In genomic region chr2:43885233-43885632, GRCh38 we compare ENCODE assay signal across 25 cellular contexts. TPM values are rescaled to one million over a fixed set of nuclear protein-coding genes. Genes with fewer than 3 reads are reported as not detected.
"Had no signal": no experiment of that assay in that cellular context is flagged by ENCODE, and none has a peak within 500 bp of the region (broad histone marks: within the 10 kb centered on the region; RNA-seq: fewer than 3 reads in every experiment).

No MANE protein-coding gene starts in this region.

- H3K27me3 ChIP-seq: brain microvascular endothelial cell, dorsolateral prefrontal cortex, left lung, suprapubic skin, transverse colon had no signal

- H3K27me3 Mint-ChIP-seq: activated naive CD8-positive, alpha-beta T cell treated with anti-CD3 and anti-CD28 coated beads, Interleukin-2, amount 10 ng/mL, durations not matched to agents 7 days and 5 days; stimulated activated naive CD8-positive, alpha-beta T cell treated with anti-CD3 and anti-CD28 coated beads, Interleukin-15, Interleukin-2, amounts not matched to agents 100 ng/mL and 50 ng/mL, for 24 hours had no signal

- ATAC-seq: left lung, psoas muscle, right cardiac atrium had no signal

- H3K4me1 ChIP-seq: psoas muscle, transverse colon had no signal

- H3K4me3 Mint-ChIP-seq: activated naive CD8-positive, alpha-beta T cell treated with anti-CD3 and anti-CD28 coated beads, Interleukin-2, amount 10 ng/mL, durations not matched to agents 7 days and 5 days; endodermal cell; mesothelial cell of epicardium; stimulated activated naive CD8-positive, alpha-beta T cell treated with anti-CD3 and anti-CD28 coated beads, Interleukin-15, Interleukin-2, amounts not matched to agents 100 ng/mL and 50 ng/mL, for 24 hours had no signal

- H3K9me3 ChIP-seq: left lung, psoas muscle, suprapubic skin, transverse colon had no signal

- H3K4me3 ChIP-seq: dorsolateral prefrontal cortex, left lung, psoas muscle, skin epidermis, suprapubic skin, transverse colon had no signal

- H3K4me1 Mint-ChIP-seq: activated naive CD8-positive, alpha-beta T cell treated with anti-CD3 and anti-CD28 coated beads, Interleukin-2, amount 10 ng/mL, durations not matched to agents 7 days and 5 days; mesothelial cell of epicardium had no signal

- H3K27ac Mint-ChIP-seq: activated naive CD8-positive, alpha-beta T cell treated with anti-CD3 and anti-CD28 coated beads, Interleukin-2, amount 10 ng/mL, durations not matched to agents 7 days and 5 days; endodermal cell; mesothelial cell of epicardium; stimulated activated naive CD8-positive, alpha-beta T cell treated with anti-CD3 and anti-CD28 coated beads, Interleukin-15, Interleukin-2, amounts not matched to agents 100 ng/mL and 50 ng/mL, for 24 hours had no signal

- H3K27ac ChIP-seq: brain microvascular endothelial cell, dorsolateral prefrontal cortex, epithelial cell of prostate, left lung, psoas muscle, skin epidermis, suprapubic skin, transverse colon had no signal

- DNase-seq: activated CD4-positive, alpha-beta T cell treated with anti-CD3 and anti-CD28 coated beads, Interleukin-2, amount 50 U/mL, for 1 hour; activated CD4-positive, CD25-positive, alpha-beta regulatory T cell treated with anti-CD3 and anti-CD28 coated beads, Interleukin-2, amount 50 U/mL, for 72 hours; activated naive CD8-positive, alpha-beta T cell treated with anti-CD3 and anti-CD28 coated beads, Interleukin-2, amount 10 ng/mL, durations not matched to agents 7 days and 5 days; anterior cingulate cortex; brain microvascular endothelial cell; central memory CD4-positive, alpha-beta T cell; dorsolateral prefrontal cortex; endodermal cell; foreskin fibroblast; left lung; psoas muscle; right cardiac atrium; T1000; transverse colon had no signal

- H3K9me3 Mint-ChIP-seq: activated naive CD8-positive, alpha-beta T cell treated with anti-CD3 and anti-CD28 coated beads, Interleukin-2, amount 10 ng/mL, durations not matched to agents 7 days and 5 days; endodermal cell; mesothelial cell of epicardium; stimulated activated naive CD8-positive, alpha-beta T cell treated with anti-CD3 and anti-CD28 coated beads, Interleukin-15, Interleukin-2, amounts not matched to agents 100 ng/mL and 50 ng/mL, for 24 hours had no signal

RNA-seq across cellular contexts. Expression of gene ABCG8, which starts 46.5 kb away (rescaled TPM):
- total RNA-seq: activated CD8-positive, alpha-beta memory T cell treated with anti-CD3 and anti-CD28 coated beads for 36 hours; activated naive CD8-positive, alpha-beta T cell treated with anti-CD3 and anti-CD28 coated beads, Interleukin-2, amount 10 ng/mL, durations not matched to agents 7 days and 5 days; endodermal cell; left lung; lung microvascular endothelial cell; mesothelial cell of epicardium; psoas muscle; right cardiac atrium; suprapubic skin; T-helper 1 cell treated with Interleukin-12 subunit alpha and Interleukin-12 subunit beta and Interleukin-4 antibody, amounts not matched to agents 30 ng/mL and 1 ng/mL, for 36 hours had no signal
- polyA plus RNA-seq: keratinocyte, right cardiac atrium had no signal

RNA-seq across cellular contexts. Expression of gene ABCG5, which starts 46.6 kb away (rescaled TPM):
- total RNA-seq: activated CD8-positive, alpha-beta memory T cell treated with anti-CD3 and anti-CD28 coated beads for 36 hours; activated naive CD8-positive, alpha-beta T cell treated with anti-CD3 and anti-CD28 coated beads, Interleukin-2, amount 10 ng/mL, durations not matched to agents 7 days and 5 days; endodermal cell; left lung; lung microvascular endothelial cell; mesothelial cell of epicardium; omental fat pad; psoas muscle; right cardiac atrium; suprapubic skin; T-helper 1 cell treated with Interleukin-12 subunit alpha and Interleukin-12 subunit beta and Interleukin-4 antibody, amounts not matched to agents 30 ng/mL and 1 ng/mL, for 36 hours; transverse colon had no signal
- polyA plus RNA-seq: keratinocyte, neural cell, right cardiac atrium had no signal
